Comparison of ENCODE assay signal across 33 cellular contexts in genomic region chr10:1024103-1024502, GRCh38. TPM values are rescaled to one million over a fixed set of nuclear protein-coding genes. Genes with fewer than 3 reads are reported as not detected.
"Had no signal": no experiment of that assay in that cellular context is flagged by ENCODE, and none has a peak within 500 bp of the region (broad histone marks: within the 10 kb centered on the region; RNA-seq: fewer than 3 reads in every experiment).

No MANE protein-coding gene starts in this region.

- H3K36me3 ChIP-seq: breast epithelium, WERI-Rb-1 had no signal

- H3K4me3 Mint-ChIP-seq: activated B cell treated with CpG ODN at 0.5 μM for 24 hours; activated CD4-positive, alpha-beta memory T cell treated with anti-CD3 and anti-CD28 coated beads, Interleukin-2, amount 10 ng/mL, durations not matched to agents 7 days and 5 days; activated CD4-positive, alpha-beta T cell treated with anti-CD3 and anti-CD28 coated beads, Interleukin-2, amount 10 ng/mL, durations not matched to agents 24 days and 14 days; activated naive CD4-positive, alpha-beta T cell treated with anti-CD3 and anti-CD28 coated beads, Interleukin-2, amount 10 ng/mL, durations not matched to agents 7 days and 5 days; activated naive CD8-positive, alpha-beta T cell treated with anti-CD3 and anti-CD28 coated beads, Interleukin-2, amount 10 ng/mL, durations not matched to agents 7 days and 5 days; activated T-cell treated with anti-CD3 and anti-CD28 coated beads, Interleukin-2, amount 50 U/mL, for 24 hours; activated T-cell treated with anti-CD3 and anti-CD28 coated beads, Interleukin-2, amount 50 U/mL, for 72 hours; brain; central memory CD8-positive, alpha-beta T cell; dendritic cell treated with granulocyte-macrophage colony-stimulating factor and Interleukin-4, amounts not matched to agents 40 ng/mL and 50 ng/mL, for 4 days; T-helper 17 cell; T-helper 2 cell treated with Interferon-gamma antibody and Interleukin-4, amounts not matched to agents 5 μg/mL and 100 μg/mL, for 36 hours had no signal

- H3K27me3 Mint-ChIP-seq: activated B cell treated with CpG ODN at 0.5 μM for 24 hours; activated CD4-positive, alpha-beta memory T cell treated with anti-CD3 and anti-CD28 coated beads, Interleukin-2, amount 10 ng/mL, durations not matched to agents 7 days and 5 days; activated CD4-positive, alpha-beta T cell treated with anti-CD3 and anti-CD28 coated beads, Interleukin-2, amount 10 ng/mL, durations not matched to agents 24 days and 14 days; activated naive CD4-positive, alpha-beta T cell treated with anti-CD3 and anti-CD28 coated beads, Interleukin-2, amount 10 ng/mL, durations not matched to agents 7 days and 5 days; activated naive CD8-positive, alpha-beta T cell treated with anti-CD3 and anti-CD28 coated beads, Interleukin-2, amount 10 ng/mL, durations not matched to agents 7 days and 5 days; activated T-cell treated with anti-CD3 and anti-CD28 coated beads, Interleukin-2, amount 50 U/mL, for 24 hours; central memory CD8-positive, alpha-beta T cell; dendritic cell treated with granulocyte-macrophage colony-stimulating factor and Interleukin-4, amounts not matched to agents 40 ng/mL and 50 ng/mL, for 4 days; T-helper 17 cell had no signal

- H3K4me3 ChIP-seq: ascending aorta, breast epithelium, cardiac muscle cell, coronary artery, esophagus squamous epithelium had no signal

- DNase-seq: activated B cell treated with CpG ODN at 0.5 μM for 24 hours; activated CD4-positive, alpha-beta memory T cell treated with anti-CD3 and anti-CD28 coated beads, Interleukin-2, amount 10 ng/mL, durations not matched to agents 7 days and 5 days; activated CD4-positive, alpha-beta T cell treated with anti-CD3 and anti-CD28 coated beads, Interleukin-2, amount 10 ng/mL, durations not matched to agents 24 days and 14 days; activated CD8-positive, alpha-beta memory T cell treated with anti-CD3 and anti-CD28 coated beads, Interleukin-2, amount 50 U/mL, for 48 hours; activated gamma-delta T cell; activated naive CD4-positive, alpha-beta T cell; activated naive CD4-positive, alpha-beta T cell treated with anti-CD3 and anti-CD28 coated beads, Interleukin-2, amount 10 ng/mL, durations not matched to agents 7 days and 5 days; activated naive CD8-positive, alpha-beta T cell treated with anti-CD3 and anti-CD28 coated beads, Interleukin-2, amount 10 ng/mL, durations not matched to agents 7 days and 5 days; activated T-cell treated with anti-CD3 and anti-CD28 coated beads for 4 hours; activated T-cell treated with anti-CD3 and anti-CD28 coated beads, Interleukin-2, amount 50 U/mL, for 24 hours; activated T-cell treated with anti-CD3 and anti-CD28 coated beads, Interleukin-2, amount 50 U/mL, for 72 hours; dorsolateral prefrontal cortex; effector memory CD4-positive, alpha-beta T cell; erythroblast; esophagus squamous epithelium; head of caudate nucleus; T-helper 1 cell; T-helper 17 cell; T1000; WERI-Rb-1 had no signal

- H3K9me3 Mint-ChIP-seq: activated B cell treated with CpG ODN at 0.5 μM for 24 hours; activated CD4-positive, alpha-beta memory T cell treated with anti-CD3 and anti-CD28 coated beads, Interleukin-2, amount 10 ng/mL, durations not matched to agents 7 days and 5 days; activated CD4-positive, alpha-beta T cell treated with anti-CD3 and anti-CD28 coated beads, Interleukin-2, amount 10 ng/mL, durations not matched to agents 24 days and 14 days; activated naive CD4-positive, alpha-beta T cell treated with anti-CD3 and anti-CD28 coated beads, Interleukin-2, amount 10 ng/mL, durations not matched to agents 7 days and 5 days; activated naive CD4-positive, alpha-beta T cell treated with anti-CD3 and anti-CD28 coated beads, Interleukin-2, amount 50 U/mL, for 72 hours; activated naive CD8-positive, alpha-beta T cell treated with anti-CD3 and anti-CD28 coated beads, Interleukin-2, amount 10 ng/mL, durations not matched to agents 7 days and 5 days; activated T-cell treated with anti-CD3 and anti-CD28 coated beads, Interleukin-2, amount 50 U/mL, for 24 hours; activated T-cell treated with anti-CD3 and anti-CD28 coated beads, Interleukin-2, amount 50 U/mL, for 72 hours; brain; central memory CD8-positive, alpha-beta T cell; dendritic cell treated with granulocyte-macrophage colony-stimulating factor and Interleukin-4, amounts not matched to agents 40 ng/mL and 50 ng/mL, for 4 days; T-helper 2 cell treated with Interferon-gamma antibody and Interleukin-4, amounts not matched to agents 5 μg/mL and 100 μg/mL, for 36 hours had no signal

- H3K4me1 ChIP-seq: ascending aorta, breast epithelium, esophagus squamous epithelium had no signal

- H3K27me3 ChIP-seq: ascending aorta, breast epithelium, cardiac muscle cell, dorsolateral prefrontal cortex, esophagus squamous epithelium had no signal

- H3K9me3 ChIP-seq: ascending aorta, breast epithelium, esophagus squamous epithelium had no signal

- H3K27ac Mint-ChIP-seq: activated B cell treated with CpG ODN at 0.5 μM for 24 hours; activated CD4-positive, alpha-beta memory T cell treated with anti-CD3 and anti-CD28 coated beads, Interleukin-2, amount 10 ng/mL, durations not matched to agents 7 days and 5 days; activated CD4-positive, alpha-beta T cell treated with anti-CD3 and anti-CD28 coated beads, Interleukin-2, amount 10 ng/mL, durations not matched to agents 24 days and 14 days; activated naive CD4-positive, alpha-beta T cell treated with anti-CD3 and anti-CD28 coated beads, Interleukin-2, amount 10 ng/mL, durations not matched to agents 7 days and 5 days; activated naive CD4-positive, alpha-beta T cell treated with anti-CD3 and anti-CD28 coated beads, Interleukin-2, amount 50 U/mL, for 72 hours; activated naive CD8-positive, alpha-beta T cell treated with anti-CD3 and anti-CD28 coated beads, Interleukin-2, amount 10 ng/mL, durations not matched to agents 7 days and 5 days; activated T-cell treated with anti-CD3 and anti-CD28 coated beads, Interleukin-2, amount 50 U/mL, for 24 hours; activated T-cell treated with anti-CD3 and anti-CD28 coated beads, Interleukin-2, amount 50 U/mL, for 72 hours; brain; dendritic cell treated with granulocyte-macrophage colony-stimulating factor and Interleukin-4, amounts not matched to agents 40 ng/mL and 50 ng/mL, for 4 days; T-helper 17 cell; T-helper 2 cell treated with Interferon-gamma antibody and Interleukin-4, amounts not matched to agents 5 μg/mL and 100 μg/mL, for 36 hours had no signal

- ATAC-seq: activated CD4-positive, CD25-positive, alpha-beta regulatory T cell treated with anti-CD3 and anti-CD28 coated beads, Interleukin-2, amount 50 U/mL, for 24 hours; T-helper 17 cell had no signal

- H3K4me1 Mint-ChIP-seq: activated B cell treated with CpG ODN at 0.5 μM for 24 hours; activated CD4-positive, alpha-beta memory T cell treated with anti-CD3 and anti-CD28 coated beads, Interleukin-2, amount 10 ng/mL, durations not matched to agents 7 days and 5 days; activated CD4-positive, alpha-beta T cell treated with anti-CD3 and anti-CD28 coated beads, Interleukin-2, amount 10 ng/mL, durations not matched to agents 24 days and 14 days; activated naive CD4-positive, alpha-beta T cell treated with anti-CD3 and anti-CD28 coated beads, Interleukin-2, amount 10 ng/mL, durations not matched to agents 7 days and 5 days; activated naive CD8-positive, alpha-beta T cell treated with anti-CD3 and anti-CD28 coated beads, Interleukin-2, amount 10 ng/mL, durations not matched to agents 7 days and 5 days; brain; central memory CD8-positive, alpha-beta T cell had no signal

- H3K27ac ChIP-seq: ascending aorta, breast epithelium, cardiac muscle cell, coronary artery, esophagus squamous epithelium, WERI-Rb-1 had no signal

RNA-seq across cellular contexts. Expression of gene IDI2, which starts 1.6 kb away (rescaled TPM):
- total RNA-seq: activated B cell treated with CpG ODN at 0.5 μM for 24 hours; activated CD4-positive, alpha-beta memory T cell treated with anti-CD3 and anti-CD28 coated beads, Interleukin-2, amount 10 ng/mL, durations not matched to agents 7 days and 5 days; activated CD4-positive, alpha-beta T cell treated with anti-CD3 and anti-CD28 coated beads, Interleukin-2, amount 10 ng/mL, durations not matched to agents 24 days and 14 days; activated naive CD4-positive, alpha-beta T cell treated with anti-CD3 and anti-CD28 coated beads, Interleukin-2, amount 50 U/mL, for 72 hours; activated naive CD8-positive, alpha-beta T cell treated with anti-CD3 and anti-CD28 coated beads, Interleukin-2, amount 10 ng/mL, durations not matched to agents 7 days and 5 days; activated T-cell treated with anti-CD3 and anti-CD28 coated beads, Interleukin-2, amount 50 U/mL, for 72 hours; ascending aorta; breast epithelium; cardiac muscle cell; cerebellum; esophagus squamous epithelium; fibroblast of lung; fibroblast of villous mesenchyme; T-helper 17 cell had no signal
